In genomic region chr12:132046561-132046960, GRCh38 we compare ENCODE assay signal across 13 cellular contexts.
A peak's percentile ranks its signal among the peaks of the same experiment; 100 is the strongest.
DNase-seq lines count a peak whose midpoint lies in the region; ATAC-seq, FAIRE-seq and TF ChIP-seq lines count a peak whose summit lies in the region.
"Had no signal": no experiment of that assay in that cellular context is flagged by ENCODE, and none has a peak within 500 bp of the region (broad histone marks: within the 10 kb centered on the region; RNA-seq: fewer than 3 reads in every experiment).

No MANE protein-coding gene starts in this region.

- TF ChIP-seq RAD21 in IMR-90 (IDR thresholded peaks at IDR 0.05; ENCODE audit: low read length): no peak
- no peak for TF ChIP-seq RAD21 in H1 (IDR thresholded peaks at IDR 0.05 in 1 of 2, conservative IDR thresholded peaks at IDR 0.05 in 1 of 2; ENCODE audit: low read depth in 2 of 2, low read length in 2 of 2)

- peak; percentile 82 for DNase-seq in AG09309 (ENCODE audit: low read depth)
- DNase-seq in IMR-90: peak; percentile 97
- DNase-seq in H1 (ENCODE audit: low read depth in 1 of 2, low spot score in 2 of 2): no peak
- DNase-seq in NCI-H2029 (lab: John Stamatoyannopoulos, UW): no peak
- no peak for DNase-seq in HUDEP-2 (lab: John Stamatoyannopoulos, UW; ENCODE audit: unreplicated experiment in 76 of 76)
- no peak for DNase-seq in pons (ENCODE audit: low spot score)
- DNase-seq: activated CD4-positive, alpha-beta T cell treated with anti-CD3 and anti-CD28 coated beads, Interleukin-2, amount 50 U/mL, for 4 hours; activated naive CD4-positive, alpha-beta T cell; DND-41; left ventricle myocardium superior; occipital lobe had no signal

- H4K8ac ChIP-seq in IMR-90 (ENCODE audit: low read depth in 2 of 2, low read length in 2 of 2) (peak overlapping the region in 1 of 2 experiments; percentile 34; a peak in 1 of 4 replicates), H1 (ENCODE audit: extremely low read depth, insufficient read depth, low read length) (no peak overlapping the region)

- peak overlapping the region; percentile 29 for H2AK9ac ChIP-seq in IMR-90 (replicated peaks; ENCODE audit: low read depth, low read length, poor library complexity)

- no peaks in the 10 kb centered on the region for H3K9me3 ChIP-seq in IMR-90 (ENCODE audit: control insufficient read depth, insufficient read depth, low read length)
- H3K9me3 ChIP-seq in H1 (ENCODE audit: insufficient read depth in 2 of 2, low read depth in 1 of 2, low read length in 1 of 2): no peaks in the 10 kb centered on the region
- H3K9me3 ChIP-seq in mesodermal cell (ENCODE audit: control insufficient read depth, low read length): peaks cover 11% of the 10 kb centered on the region

- H3K4me3 ChIP-seq in AG09309 (ENCODE audit: control insufficient read depth, low read depth, low read length) (no peak overlapping the region), IMR-90 (ENCODE audit: insufficient read depth, low read depth, low read length) (no peak overlapping the region), H1 (ENCODE audit: extremely low read depth in 1 of 4, insufficient read depth in 2 of 4, low read depth in 3 of 4, low read length in 4 of 4) (no peak overlapping the region), mesodermal cell (ENCODE audit: extremely low read depth, insufficient read depth, low read length, poor library complexity, severe bottlenecking) (no peak overlapping the region)

- CTCF ChIA-PET in IMR-90 (lab: Yijun Ruan, JAX) (no interaction called here), H1 (lab: Charles Lee; ENCODE audit: partially characterized antibody) (interaction anchor here (0.9 to 1.7 kb wide), 3 partner anchors 10 to 44 kb away, joined by 3 read pairs; no protein-coding TSS in a partner anchor)

- peaks cover 20 to 26% of the 10 kb centered on the region in 2 experiments for H3K79me1 ChIP-seq in IMR-90 (ENCODE audit: low read depth in 1 of 2, low read length in 2 of 2)
- peaks cover 6% of the 10 kb centered on the region; the same call in 1 of the 2 replicates for H3K79me1 ChIP-seq in H1 (ENCODE audit: low read depth, low read length)

- H2AFZ ChIP-seq in IMR-90 (replicated peaks; ENCODE audit: low read length, poor library complexity) (peak overlapping the region; percentile 35), H1 (ENCODE audit: low read length) (no peak overlapping the region)

- TF ChIP-seq CTCF in AG09309 (IDR thresholded peaks at IDR 0.05; ENCODE audit: control insufficient read depth, insufficient read depth, low read depth, low read length, missing control alignments) (no peak), IMR-90 (conservative IDR thresholded peaks at IDR 0.05; ENCODE audit: low read depth, low read length) (no peak), H1 (IDR thresholded peaks at IDR 0.05; ENCODE audit: control extremely low read depth in 1 of 3, insufficient read depth in 1 of 3, low read depth in 1 of 3, low read length in 3 of 3) (no peak)

- no peak overlapping the region for H3K23ac ChIP-seq in IMR-90 (ENCODE audit: low read depth, low read length)
- no peak overlapping the region for H3K23ac ChIP-seq in H1 (ENCODE audit: insufficient read length)

- ATAC-seq in IMR-90 (ENCODE audit: low read depth): peak; percentile 99
- no peak for ATAC-seq in activated CD4-positive, CD25-positive, alpha-beta regulatory T cell treated with anti-CD3 and anti-CD28 coated beads, Interleukin-2, amount 50 U/mL, for 24 hours
- ATAC-seq: left ventricle myocardium superior had no signal

- peak overlapping the region; percentile 70; the same call in 1 of the 2 replicates for H3K4ac ChIP-seq in IMR-90 (ENCODE audit: low read depth, low read length)
- peak overlapping the region; percentile 92 for H3K4ac ChIP-seq in H1 (replicated peaks; ENCODE audit: insufficient read length, low read depth, low read length)

- H3K27me3 ChIP-seq in IMR-90 (ENCODE audit: control insufficient read depth, insufficient read depth, low read length) (no peaks in the 10 kb centered on the region), H1 (replicated peaks in 1 of 4; ENCODE audit: control insufficient read depth in 3 of 4, extremely low read depth in 1 of 4, insufficient read depth in 3 of 4, low read length in 3 of 4) (no peaks in the 10 kb centered on the region)

- peak overlapping the region; percentile 57 for H2BK120ac ChIP-seq in IMR-90 (ENCODE audit: low read depth, low read length)
- peak overlapping the region; percentile 9 for H2BK120ac ChIP-seq in H1 (replicated peaks; ENCODE audit: low read depth, low read length)

- in situ Hi-C loops in IMR-90 (cut with MboI; ENCODE audit: low sequenced_read_pairs): no loop called here

- H2BK15ac ChIP-seq in IMR-90 (ENCODE audit: low read depth, low read length) (no peak overlapping the region), H1 (ENCODE audit: low read length) (no peak overlapping the region)

- H2AK5ac ChIP-seq in IMR-90 (ENCODE audit: low read depth, low read length): peak overlapping the region; percentile 92
- H2AK5ac ChIP-seq in H1 (ENCODE audit: low read depth, low read length): no peak overlapping the region

- peaks cover 0 to 7% of the 10 kb centered on the region in 2 experiments; a peak in 1 of 4 replicates for H3K79me2 ChIP-seq in H1 (ENCODE audit: control insufficient read depth in 1 of 2, insufficient read depth in 2 of 2, low read length in 2 of 2)

- intact Hi-C loops in IMR-90 (cut with micrococcal nuclease): no loop called here

- H2BK20ac ChIP-seq in IMR-90 (ENCODE audit: low read depth, low read length) (peak overlapping the region; percentile 25; the same call in 1 of the 2 replicates), H1 (ENCODE audit: low read length) (no peak overlapping the region)

- no peak for TF ChIP-seq EP300 in H1 (IDR thresholded peaks at IDR 0.05; ENCODE audit: borderline replicate concordance in 1 of 2, low read depth in 2 of 2, low read length in 2 of 2)

- POLR2A ChIA-PET in IMR-90 (lab: Charles Lee; ENCODE audit: unreplicated experiment) (no interaction called here), H1 (lab: Charles Lee; ENCODE audit: partially characterized antibody) (interaction anchor here (1.0 to 1.5 kb wide), 2 partner anchors 102 to 117 kb away, joined by 3 to 4 read pairs; partner anchors contain the start of gene PUS1)

- 0 out of 2 replicates have a peak overlapping the region, but pooled peaks have one; percentile 16 for H3K14ac ChIP-seq in IMR-90 (replicated peaks; ENCODE audit: low read depth, low read length)
- H3K14ac ChIP-seq in H1 (ENCODE audit: insufficient read length): no peak overlapping the region

- peak overlapping the region; percentile 48 for H3K4me2 ChIP-seq in IMR-90 (ENCODE audit: low read depth, low read length)
- H3K4me2 ChIP-seq in H1 (ENCODE audit: insufficient read depth in 1 of 2, low read depth in 2 of 2, low read length in 2 of 2): no peak overlapping the region

- BruUV-seq in IMR-90 (replicated peaks; lab: Mats Ljungman, UMichigan): no TSS peak

- H3K4me1 ChIP-seq in IMR-90 (ENCODE audit: control insufficient read depth, insufficient read depth, low read length) (peaks cover 6% of the 10 kb centered on the region), H1 (replicated peaks in 1 of 4; ENCODE audit: control insufficient read depth in 3 of 4, insufficient read depth in 4 of 4, low read length in 3 of 4) (peaks cover 2 to 5% (median 3%) of the 10 kb centered on the region in 4 experiments; a peak in 6 of 7 replicates), mesodermal cell (ENCODE audit: control insufficient read depth, insufficient read depth, low read length, poor library complexity, severe bottlenecking) (peaks cover 24% of the 10 kb centered on the region)

- H3K27ac ChIP-seq in IMR-90 (ENCODE audit: insufficient read depth, low read length) (peak overlapping the region; percentile 58), H1 (ENCODE audit: low read depth, low read length) (peak overlapping the region; percentile 26; the same call in 1 of the 2 replicates), mesodermal cell (ENCODE audit: low read depth, low read length, severe bottlenecking) (peak overlapping the region; percentile 81)

- H3K23me2 ChIP-seq in H1 (ENCODE audit: low read depth, low read length): no peaks in the 10 kb centered on the region

- H3K56ac ChIP-seq in IMR-90 (ENCODE audit: extremely low read depth, insufficient read depth, low read length) (0 out of 2 replicates have a peak overlapping the region, but pooled peaks have one; percentile 2), H1 (replicated peaks; ENCODE audit: insufficient read length, low read depth, low read length) (no peak overlapping the region)

- H3K18ac ChIP-seq in IMR-90 (ENCODE audit: low read depth, low read length) (peak overlapping the region; percentile 58), H1 (ENCODE audit: extremely low read depth, low read length) (no peak overlapping the region)

- WGBS in IMR-90 (ENCODE audit: extremely low coverage in 2 of 2, insufficient read length in 1 of 2), 2 experiments: 52% methylated on average over 9 of the region's 11 CpGs; no CpG with 5 or more reads in 1 of the 2 experiments
- 90% methylated on average over 11 of the region's 11 CpGs; no CpG with 5 or more reads in 1 of the 2 experiments for WGBS in H1 (ENCODE audit: extremely low coverage in 1 of 2, insufficient coverage in 1 of 2, insufficient read length in 1 of 2, insufficient replicate concordance in 2 of 2, low coverage in 1 of 2, low lambda C conversion rate in 2 of 2, missing lambda C conversion rate in 1 of 2), 2 experiments
- WGBS in mesodermal cell (ENCODE audit: insufficient coverage in 2 of 2), 2 experiments: 69 to 76% methylated on average over 8 to 11 of the region's 11 CpGs

- H4K20me1 ChIP-seq in IMR-90 (ENCODE audit: insufficient read depth, low read length) (peaks cover 16% of the 10 kb centered on the region), H1 (replicated peaks in 1 of 2; ENCODE audit: control insufficient read depth in 1 of 2, insufficient read depth in 2 of 2, low read length in 2 of 2) (peaks cover 0 to 6% of the 10 kb centered on the region in 2 experiments)

- H3K9ac ChIP-seq in IMR-90 (ENCODE audit: low read depth, low read length) (no peak overlapping the region), H1 (replicated peaks in 1 of 4; ENCODE audit: extremely low read depth in 1 of 4, low read depth in 3 of 4, low read length in 3 of 4) (peak overlapping the region in 1 of 4 experiments; percentile 4; a peak in 1 of 7 replicates)

- H4K91ac ChIP-seq in IMR-90 (ENCODE audit: insufficient read depth, low read depth, low read length) (peak overlapping the region; percentile 48; the same call in 1 of the 2 replicates), H1 (replicated peaks; ENCODE audit: insufficient read length, low read length) (peak overlapping the region; percentile 83)

- dilution Hi-C loops in IMR-90 (cut with HindIII; ENCODE audit: low sequenced_read_pairs, unreplicated experiment): no loop called here

- no peak for TF ChIP-seq POLR2A in IMR-90 (IDR thresholded peaks at IDR 0.05; ENCODE audit: low read depth, low read length)
- TF ChIP-seq POLR2A in H1 (IDR thresholded peaks at IDR 0.05; ENCODE audit: control extremely low read depth in 1 of 2, low read depth in 2 of 2, low read length in 2 of 2): no peak

- H2BK5ac ChIP-seq in IMR-90 (ENCODE audit: low read depth, low read length, poor library complexity, severe bottlenecking): peak overlapping the region; percentile 46
- H2BK5ac ChIP-seq in H1 (ENCODE audit: low read depth, low read length): peak overlapping the region; percentile 81

- peaks cover 53% of the 10 kb centered on the region for H3K36me3 ChIP-seq in IMR-90 (ENCODE audit: control insufficient read depth, insufficient read depth, low read length)
- peaks cover 21 to 62% (median 47%) of the 10 kb centered on the region in 4 experiments for H3K36me3 ChIP-seq in H1 (ENCODE audit: control insufficient read depth in 2 of 4, insufficient read depth in 4 of 4, low read length in 3 of 4)
- peaks cover 81% of the 10 kb centered on the region for H3K36me3 ChIP-seq in mesodermal cell (ENCODE audit: control insufficient read depth, insufficient read depth, low read length)

- H2BK12ac ChIP-seq in H1 (ENCODE audit: low read depth, low read length): peak overlapping the region; percentile 45; the same call in 1 of the 2 replicates

- H4K5ac ChIP-seq in IMR-90 (ENCODE audit: low read depth, low read length) (no peak overlapping the region), H1 (ENCODE audit: insufficient read length, low read depth, low read length) (no peak overlapping the region)

- no peak for FAIRE-seq in H1 (lab: Jason Lieb, UNC)

- peaks cover 16% of the 10 kb centered on the region for H3K9me1 ChIP-seq in IMR-90 (ENCODE audit: insufficient read depth, low read length)

Comparison
In these comparisons a context has a peak if more than half of its experiments do, and no peak if none do; other contexts are left out.
1. DNase-seq: peak in AG09309 (single experiment) and IMR-90 (single experiment); none in H1 (0 of 2), NCI-H2029 (single experiment), HUDEP-2 (0 of 76) and pons (single experiment).
2. H3K27ac ChIP-seq: peak in every context shown above with its lines; median percentile 81 in mesodermal cell; 58 in IMR-90; 26 in H1.